Comparison of ENCODE assay signal across 12 cellular contexts in genomic region chr6:68313911-68314310, GRCh38.
DNase-seq lines count a peak whose midpoint lies in the region; ATAC-seq, FAIRE-seq and TF ChIP-seq lines count a peak whose summit lies in the region.
"Had no signal": no experiment of that assay in that cellular context is flagged by ENCODE, and none has a peak within 500 bp of the region (broad histone marks: within the 10 kb centered on the region; RNA-seq: fewer than 3 reads in every experiment).

No MANE protein-coding gene starts in this region.

- peaks cover 2% of the 10 kb centered on the region for H3K27me3 ChIP-seq in RWPE2 (ENCODE audit: insufficient read depth, poor library complexity, severe bottlenecking)

- no peak for TF ChIP-seq POLR2A in H54 (IDR thresholded peaks at IDR 0.05; ENCODE audit: low read depth, low read length)

- peak; percentile 2; the same call in 1 of the 2 replicates for TF ChIP-seq CTCF in AG09319 (IDR thresholded peaks at IDR 0.05; ENCODE audit: low read depth, low read length)
- TF ChIP-seq CTCF in RWPE2 (IDR thresholded peaks at IDR 0.05; ENCODE audit: poor library complexity, severe bottlenecking): peak; percentile 46
- peak; percentile 53 for TF ChIP-seq CTCF in fibroblast of pulmonary artery (IDR thresholded peaks at IDR 0.05; ENCODE audit: low read length, missing control alignments)

- FAIRE-seq in H54 (lab: Jason Lieb, UNC): peak; percentile 60

- DNase-seq in AG09319 (ENCODE audit: extremely low read depth, low read depth) (no peak), H54 (ENCODE audit: insufficient read length, low spot score) (no peak), RWPE2 (ENCODE audit: low spot score) (no peak), fibroblast of pulmonary artery (ENCODE audit: low read depth) (peak; percentile 67), NCI-H446 treated with DMSO at 0.1 percent for 48 hours (lab: John Stamatoyannopoulos, UW) (no peak)
- no peak for DNase-seq in activated effector memory CD4-positive, alpha-beta T cell treated with Interleukin-2 at 50 U/mL for 16 hours
- DNase-seq in activated CD4-positive, alpha-beta T cell treated with anti-CD3 and anti-CD28 coated beads, Interleukin-2, amount 50 U/mL, for 1 hour: no peak
- DNase-seq: islet precursor cell; stimulated activated CD4-positive, alpha-beta T cell treated with anti-CD3 and anti-CD28 coated beads, Interleukin-2, amount 100 ng/mL, for 24 hours had no signal

- H3K36me3 ChIP-seq in RWPE2 (ENCODE audit: low read depth): no peaks in the 10 kb centered on the region

- ATAC-seq in RWPE2 (ENCODE audit: low read depth) (0 out of 3 replicates have a peak, but pooled peaks have one; percentile 41), HG03280 (IDR thresholded peaks at IDR 0.05; ENCODE audit: unreplicated experiment) (no peak)
- ATAC-seq: esophagus mucosa had no signal

- H3K4me1 ChIP-seq in RWPE2 (ENCODE audit: insufficient read depth, poor library complexity, severe bottlenecking): no peaks in the 10 kb centered on the region
- H3K4me1 ChIP-seq: Caco-2 had no signal

- no peak overlapping the region for H3K27ac ChIP-seq in RWPE2 (ENCODE audit: poor library complexity, severe bottlenecking)

- H3K4me3 ChIP-seq in RWPE2 (ENCODE audit: severe bottlenecking): no peak overlapping the region
- H3K4me3 ChIP-seq in fibroblast of pulmonary artery (replicated peaks; ENCODE audit: low read depth, low read length): no peak overlapping the region

- H3K9me3 ChIP-seq in RWPE2 (ENCODE audit: severe bottlenecking): no peaks in the 10 kb centered on the region
- H3K9me3 ChIP-seq: Caco-2 had no signal

Comparison
In these comparisons a context has a peak if more than half of its experiments do, and no peak if none do; other contexts are left out.
1. CTCF ChIP-seq: peak in every context shown above with its lines; median percentile 53 in fibroblast of pulmonary artery; 46 in RWPE2; 2 in AG09319.